Comparison of ENCODE assay signal across 10 cellular contexts in the genomic region with DNA sequence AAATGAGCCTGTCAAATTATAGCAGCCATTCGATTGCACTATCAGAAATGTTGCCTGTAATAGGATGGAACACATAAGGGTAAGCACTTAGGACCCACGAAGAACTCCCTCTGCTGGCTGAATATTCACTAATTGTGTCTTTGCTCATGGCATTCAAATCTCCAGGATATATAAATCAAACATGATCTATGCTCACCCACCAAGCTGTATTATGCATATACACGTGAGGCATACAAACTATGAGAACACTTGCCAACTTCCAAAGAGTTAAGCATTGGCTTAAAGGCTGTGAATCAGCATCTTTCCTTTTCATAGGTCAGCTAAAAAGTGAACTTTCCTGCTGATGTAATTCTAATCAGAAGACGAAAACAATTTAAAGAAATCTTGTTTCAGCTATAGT. TPM values are rescaled to one million over a fixed set of nuclear protein-coding genes. Genes with fewer than 3 reads are reported as not detected.
DNase-seq lines count a peak whose midpoint lies in the region; ATAC-seq, FAIRE-seq and TF ChIP-seq lines count a peak whose summit lies in the region.
"Had no signal": no experiment of that assay in that cellular context is flagged by ENCODE, and none has a peak within 500 bp of the region (broad histone marks: within the 10 kb centered on the region; RNA-seq: fewer than 3 reads in every experiment).

No MANE protein-coding gene starts in this region.

- H3K36me3 ChIP-seq in HepG2 (replicated peaks in 1 of 2; ENCODE audit: control insufficient read depth in 1 of 2, insufficient read depth in 2 of 2, low read length in 2 of 2) (no peaks in the 10 kb centered on the region), vagina (no peaks in the 10 kb centered on the region)

- DNase-seq in DMS53 treated with DMSO at 0.1 percent for 48 hours (lab: John Stamatoyannopoulos, UW; ENCODE audit: unreplicated experiment) (peak; percentile 18), NCI-H1105 (lab: John Stamatoyannopoulos, UW) (peak; percentile 35), HepG2 (ENCODE audit: low spot score) (peak; percentile 2), vagina (ENCODE audit: extremely low spot score in 2 of 2) (no peak), T1000 (lab: John Stamatoyannopoulos, UW) (no peak)
- no peak for DNase-seq in stimulated activated CD4-positive, alpha-beta T cell treated with anti-CD3 and anti-CD28 coated beads, Interleukin-12 subunit alpha, Interleukin-12 subunit beta, amount 100 ng/mL, for 4 hours
- DNase-seq: stimulated activated naive CD8-positive, alpha-beta T cell treated with anti-CD3 and anti-CD28 coated beads, Interleukin-15, amount 100 ng/mL, for 72 hours had no signal

- H3K9me3 ChIP-seq in HepG2 (ENCODE audit: low read length), result peaks cover 27% of the 10 kb centered on the region
- no peaks in the 10 kb centered on the region for H3K9me3 ChIP-seq in vagina

- FAIRE-seq in HepG2 (lab: Jason Lieb, UNC), result no peak

- no peak for TF ChIP-seq POLR2A in HepG2 (IDR thresholded peaks at IDR 0.05; ENCODE audit: insufficient read depth in 1 of 2, low read depth in 2 of 2, low read length in 2 of 2)
- TF ChIP-seq POLR2A in vagina (IDR thresholded peaks at IDR 0.05), result no peak
- TF ChIP-seq POLR2A in GM18505 (IDR thresholded peaks at IDR 0.05; ENCODE audit: borderline replicate concordance, extremely low read depth, insufficient read depth, insufficient read length), result no peak

- H3K27ac ChIP-seq in VCaP, result no peak overlapping the region
- no peak overlapping the region for H3K27ac ChIP-seq in HepG2 (ENCODE audit: extremely low read length, insufficient read depth, low read length)
- H3K27ac ChIP-seq in vagina, result no peak overlapping the region

- TF ChIP-seq RAD21 in HepG2 (CRISPR knock-in tag; IDR thresholded peaks at IDR 0.05), result no peak

- H3K4me1 ChIP-seq in HepG2 (ENCODE audit: insufficient read depth, low read length), result no peaks in the 10 kb centered on the region
- no peaks in the 10 kb centered on the region for H3K4me1 ChIP-seq in vagina

- no peak for TF ChIP-seq EP300 in HepG2 (IDR thresholded peaks at IDR 0.05; ENCODE audit: low read depth in 2 of 2, low read length in 2 of 2)
- TF ChIP-seq EP300 in HepG2 (CRISPR knock-in tag; IDR thresholded peaks at IDR 0.05; ENCODE audit: borderline replicate concordance), result no peak

- 3% methylated on average over 4 of the region's 4 CpGs for WGBS in HepG2 (ENCODE audit: low lambda C conversion rate)

- TF ChIP-seq CTCF in VCaP (conservative IDR thresholded peaks at IDR 0.05) (peak; percentile 90), HepG2 (CRISPR knock-in tag; IDR thresholded peaks at IDR 0.05) (no peak), vagina (IDR thresholded peaks at IDR 0.05) (no peak)

- no peaks in the 10 kb centered on the region for H3K79me2 ChIP-seq in HepG2 (ENCODE audit: insufficient read depth, low read length)

- H4K20me1 ChIP-seq in HepG2 (ENCODE audit: insufficient read depth, low read length), result no peaks in the 10 kb centered on the region

- intact Hi-C loops in HepG2 (cut with micrococcal nuclease; ENCODE audit: unreplicated experiment), result loop anchor here (1.0 to 5.0 kb wide), 2 partner anchors 74 to 692 kb away; no protein-coding TSS in a partner anchor
- intact Hi-C loops in vagina (cut with DNase I), result no loop called here

- CTCF ChIA-PET in HepG2 (lab: Yijun Ruan, JAX; ENCODE audit: low intra/inter-chr PET ratio, low total read pairs), result interaction anchor here (1.0 kb wide), 1 partner anchor 74 kb away, joined by 3 read pairs; no protein-coding TSS in a partner anchor

- no peak overlapping the region for H2AFZ ChIP-seq in HepG2 (ENCODE audit: low read length)

- POLR2A ChIA-PET in HepG2 (lab: Yijun Ruan, JAX), result no interaction called here

- H3K9ac ChIP-seq in HepG2 (ENCODE audit: insufficient read depth, low read depth, low read length), result no peak overlapping the region

- H3K27me3 ChIP-seq in HepG2 (ENCODE audit: control insufficient read depth in 1 of 2, insufficient read depth in 2 of 2, low read length in 2 of 2), result no peaks in the 10 kb centered on the region
- no peaks in the 10 kb centered on the region for H3K27me3 ChIP-seq in vagina

- H3K4me2 ChIP-seq in HepG2 (ENCODE audit: low read depth, low read length), result no peak overlapping the region

- ATAC-seq in HepG2 (no peak), GM18505 (IDR thresholded peaks at IDR 0.05; ENCODE audit: unreplicated experiment) (no peak)
- ATAC-seq: natural killer cell treated with Interleukin-12 subunit alpha and Interleukin-12 subunit beta and Interleukin-15 and Interleukin-18, amount 100 ng/mL, for 72 hours; stimulated activated naive CD8-positive, alpha-beta T cell treated with anti-CD3 and anti-CD28 coated beads, Interleukin-15, amount 100 ng/mL, for 72 hours had no signal

- no TSS peak for BruUV-seq in HepG2 (replicated peaks; lab: Mats Ljungman, UMichigan)

- in situ Hi-C loops in HepG2 (cut with HindIII; ENCODE audit: extremely low pct_ligation_motif_present, low pct_unique_long_range_greater_than_20kb), result no loop called here

- no peak overlapping the region for H3K4me3 ChIP-seq in HepG2 (replicated peaks in 1 of 3; ENCODE audit: insufficient read depth in 1 of 3, low read depth in 2 of 3, low read length in 3 of 3)
- no peak overlapping the region for H3K4me3 ChIP-seq in vagina

TF ChIP-seq in HepG2, 621 proteins besides CTCF, POLR2A, EP300 and RAD21 (continues in another document):
- TF ChIP-seq SIN3A (IDR thresholded peaks at IDR 0.05; ENCODE audit: borderline replicate concordance, low read depth, low read length) (no peak), ZFAT (CRISPR knock-in tag; conservative IDR thresholded peaks at IDR 0.05) (no peak), ZSCAN25 (CRISPR knock-in tag; IDR thresholded peaks at IDR 0.05) (no peak), SMC3 (IDR thresholded peaks at IDR 0.05; ENCODE audit: low read length) (0 out of 2 replicates have a peak, but pooled peaks have one; percentile 12), HNRNPUL1 (IDR thresholded peaks at IDR 0.05; ENCODE audit: low read depth, low read length) (no peak), ZFP36 (IDR thresholded peaks at IDR 0.05; ENCODE audit: borderline replicate concordance, low read depth, low read length, partially characterized antibody) (no peak)
- TF ChIP-seq, protein P1, sequence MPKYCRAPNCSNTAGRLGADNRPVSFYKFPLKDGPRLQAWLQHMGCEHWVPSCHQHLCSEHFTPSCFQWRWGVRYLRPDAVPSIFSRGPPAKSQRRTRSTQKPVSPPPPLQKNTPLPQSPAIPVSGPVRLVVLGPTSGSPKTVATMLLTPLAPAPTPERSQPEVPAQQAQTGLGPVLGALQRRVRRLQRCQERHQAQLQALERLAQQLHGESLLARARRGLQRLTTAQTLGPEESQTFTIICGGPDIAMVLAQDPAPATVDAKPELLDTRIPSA (CRISPR knock-in tag; IDR thresholded peaks at IDR 0.05; ENCODE audit: borderline replicate concordance), result no peak
- TF ChIP-seq, protein P2, sequence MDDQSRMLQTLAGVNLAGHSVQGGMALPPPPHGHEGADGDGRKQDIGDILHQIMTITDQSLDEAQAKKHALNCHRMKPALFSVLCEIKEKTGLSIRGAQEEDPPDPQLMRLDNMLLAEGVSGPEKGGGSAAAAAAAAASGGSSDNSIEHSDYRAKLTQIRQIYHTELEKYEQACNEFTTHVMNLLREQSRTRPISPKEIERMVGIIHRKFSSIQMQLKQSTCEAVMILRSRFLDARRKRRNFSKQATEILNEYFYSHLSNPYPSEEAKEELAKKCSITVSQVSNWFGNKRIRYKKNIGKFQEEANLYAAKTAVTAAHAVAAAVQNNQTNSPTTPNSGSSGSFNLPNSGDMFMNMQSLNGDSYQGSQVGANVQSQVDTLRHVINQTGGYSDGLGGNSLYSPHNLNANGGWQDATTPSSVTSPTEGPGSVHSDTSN (CRISPR knock-in tag; IDR thresholded peaks at IDR 0.05; ENCODE audit: borderline replicate concordance), result no peak

RNA-seq across cellular contexts. Expression of a gene that starts 34.5 kb away (rescaled TPM):
- total RNA-seq in HepG2 (2016; rRNA removed; fragmentation: Illumina TruSeq; extraction: Trizol), result not detected in 2 replicates
- total RNA-seq in HepG2 (2016; cell fraction: cytosol; rRNA removed; fragmentation: Illumina TruSeq; extraction: Trizol; ENCODE audit: low read depth), result not detected in 2 replicates
- total RNA-seq in HepG2 (2016; cell fraction: insoluble cytoplasmic fraction; rRNA removed; fragmentation: Illumina TruSeq; extraction: Trizol), result not detected in 2 replicates
- not detected in 2 replicates for total RNA-seq in HepG2 (2016; cell fraction: membrane; rRNA removed; fragmentation: Illumina TruSeq; extraction: Trizol)
- not detected in 2 replicates for total RNA-seq in HepG2 (2016; cell fraction: nucleus; rRNA removed; fragmentation: Illumina TruSeq; extraction: Trizol)
- polyA plus RNA-seq in HepG2 (2011; rRNA removed), result not detected in 2 replicates
- polyA plus RNA-seq in HepG2 (2011; cell fraction: cytosol; rRNA removed), result not detected in 2 replicates
- not detected in 2 replicates for polyA plus RNA-seq in HepG2 (2011; cell fraction: nucleus; rRNA removed)
- polyA plus RNA-seq in HepG2 (2012), result not detected in 2 replicates
- not detected in 2 replicates for polyA plus RNA-seq in HepG2 (2016; cell fraction: cytosol; fragmentation: Illumina TruSeq; extraction: Trizol; ENCODE audit: low read depth)
- not detected in 2 replicates for polyA plus RNA-seq in HepG2 (2016; cell fraction: insoluble cytoplasmic fraction; fragmentation: Illumina TruSeq; extraction: Trizol; ENCODE audit: low read depth)
- polyA plus RNA-seq in HepG2 (2016; cell fraction: membrane; fragmentation: Illumina TruSeq; extraction: Trizol; ENCODE audit: low read depth), result not detected in 2 replicates
- polyA plus RNA-seq in HepG2 (2016; cell fraction: nucleus; fragmentation: Illumina TruSeq; extraction: Trizol; ENCODE audit: insufficient read depth, low read depth), result not detected in 2 replicates
- 2.3 TPM in 1 of 2 replicates, not detected in the other for polyA minus RNA-seq in HepG2 (2011; rRNA and poly(A)+ RNA removed; ENCODE audit: low replicate concordance)
- polyA minus RNA-seq in HepG2 (2011; cell fraction: cytosol; rRNA and poly(A)+ RNA removed), result not detected in 2 replicates
- polyA minus RNA-seq in HepG2 (2011; cell fraction: nucleus; rRNA and poly(A)+ RNA removed), result not detected in 2 replicates
- total RNA-seq in vagina, result not detected
- total RNA-seq: natural killer cell treated with Interleukin-12 subunit alpha and Interleukin-12 subunit beta and Interleukin-15 and Interleukin-18, amount 100 ng/mL, for 72 hours had no signal

Comparison
In these comparisons a context has a peak if more than half of its experiments do, and no peak if none do; other contexts are left out.
1. DNase-seq: peak in DMS53 treated with DMSO at 0.1 percent for 48 hours (single experiment), NCI-H1105 (single experiment) and HepG2 (single experiment); none in vagina (0 of 2), stimulated activated CD4-positive, alpha-beta T cell treated with anti-CD3 and anti-CD28 coated beads, Interleukin-12 subunit alpha, Interleukin-12 subunit beta, amount 100 ng/mL, for 4 hours (single experiment) and T1000 (single experiment).